ENCODE assay signal across 9 cellular contexts in the genomic region with DNA sequence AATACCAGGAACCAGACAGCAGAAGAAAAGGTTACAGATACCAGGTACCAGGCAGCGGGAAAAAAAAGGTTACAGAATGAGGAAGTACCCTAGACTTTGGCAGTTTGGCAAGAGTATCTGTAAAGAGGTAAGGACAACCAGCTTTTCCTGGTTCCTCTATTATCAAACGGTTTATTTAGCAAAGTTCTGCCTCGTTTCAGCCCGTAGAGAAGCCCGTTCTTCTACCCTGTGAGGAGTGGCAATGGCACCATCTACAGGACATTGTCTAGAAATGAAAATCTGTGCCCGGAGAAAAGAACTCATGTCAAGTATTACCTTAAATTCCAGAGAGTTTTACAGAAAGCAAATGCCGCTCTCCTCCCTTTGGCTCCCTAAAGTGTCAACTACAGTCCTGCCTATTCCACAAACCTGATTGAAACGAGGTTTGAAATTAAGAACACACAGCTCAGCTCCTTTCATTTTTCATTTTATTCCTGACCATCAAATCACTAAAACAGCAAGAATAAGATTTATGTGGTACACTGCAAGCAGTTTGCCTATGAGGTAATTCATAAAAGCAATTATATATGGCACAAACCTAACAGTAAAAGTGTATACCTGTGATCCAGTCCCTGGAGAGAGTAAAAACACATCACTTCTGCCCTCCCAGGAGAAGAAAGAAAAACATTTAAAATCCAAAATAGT.
A peak's percentile ranks its signal among the peaks of the same experiment; 100 is the strongest.
DNase-seq lines count a peak whose midpoint lies in the region; ATAC-seq and TF ChIP-seq lines count a peak whose summit lies in the region.
"Had no signal": no experiment of that assay in that cellular context is flagged by ENCODE, and none has a peak within 500 bp of the region (broad histone marks: within the 10 kb centered on the region; RNA-seq: fewer than 3 reads in every experiment).

No MANE protein-coding gene starts in this region.

- H3K4me3 ChIP-seq in adrenal gland: no peak overlapping the region

- peak; percentile 3 to 23 for DNase-seq in NCI-H2081 (lab: John Stamatoyannopoulos, UW)
- DNase-seq in NCI-H2081 treated with DMSO at 0.1 percent for 48 hours (lab: John Stamatoyannopoulos, UW): no peak
- peak; percentile 1 for DNase-seq in NCI-H2029 (lab: John Stamatoyannopoulos, UW)
- DNase-seq in adrenal gland: peak in 1 of 7 donors; percentile 17
- DNase-seq in iPS DF 4.7 (ENCODE audit: extremely low read depth, low spot score): peak; percentile 30
- DNase-seq in type B pancreatic cell (ENCODE audit: extremely low spot score, unreplicated experiment): no peak
- no peak for DNase-seq in NCI-H446 treated with DMSO at 0.1 percent for 48 hours (lab: John Stamatoyannopoulos, UW)

- no peak overlapping the region for H3K27ac ChIP-seq in adrenal gland

- H3K36me3 Mint-ChIP-seq in type B pancreatic cell: no peaks in the 10 kb centered on the region
- H3K36me3 Mint-ChIP-seq: CD4-positive, CD25-positive, alpha-beta regulatory T cell had no signal

- H3K4me3 Mint-ChIP-seq in type B pancreatic cell: no peak overlapping the region
- H3K4me3 Mint-ChIP-seq: CD4-positive, CD25-positive, alpha-beta regulatory T cell had no signal

- H3K4me1 Mint-ChIP-seq in type B pancreatic cell (ENCODE audit: unreplicated experiment): peaks cover 7% of the 10 kb centered on the region

- H3K27ac Mint-ChIP-seq in type B pancreatic cell: no peak overlapping the region

- intact Hi-C loops in adrenal gland (cut with DNase I): loop anchor here in 1 of 2 donors (10.0 kb wide), 1 partner anchor 554 kb away; no protein-coding TSS in a partner anchor

- H3K9me3 ChIP-seq in adrenal gland (replicated peaks in 1 of 3): no peaks in the 10 kb centered on the region

- H3K9me3 Mint-ChIP-seq in type B pancreatic cell: no peaks in the 10 kb centered on the region
- H3K9me3 Mint-ChIP-seq: CD4-positive, CD25-positive, alpha-beta regulatory T cell had no signal

- peaks cover 10% of the 10 kb centered on the region for H3K27me3 Mint-ChIP-seq in type B pancreatic cell

- WGBS in adrenal gland, 4 donors: 4 to 9% (median 6%) methylated on average over 8 of the region's 8 CpGs

- no peak for ATAC-seq in GM21723 (IDR thresholded peaks at IDR 0.05; ENCODE audit: unreplicated experiment)

- no peaks in the 10 kb centered on the region for H3K4me1 ChIP-seq in adrenal gland (replicated peaks in 1 of 2)

- H3K36me3 ChIP-seq in adrenal gland (replicated peaks in 1 of 2): no peaks in the 10 kb centered on the region

- TF ChIP-seq CTCF in adrenal gland (IDR thresholded peaks at IDR 0.05): peak; percentile 10 to 47 (median 32)
- peak; percentile 82 for TF ChIP-seq CTCF in type B pancreatic cell (conservative IDR thresholded peaks at IDR 0.05)

- TF ChIP-seq POLR2A in adrenal gland (IDR thresholded peaks at IDR 0.05): no peak

- no peaks in the 10 kb centered on the region for H3K27me3 ChIP-seq in adrenal gland

Comparison
In these comparisons a context has a peak if more than half of its experiments do, and no peak if none do; other contexts are left out.
1. DNase-seq: peak in NCI-H2081 (2 of 2), NCI-H2029 (single experiment) and iPS DF 4.7 (single experiment); none in NCI-H2081 treated with DMSO at 0.1 percent for 48 hours (single experiment), type B pancreatic cell (single experiment) and NCI-H446 treated with DMSO at 0.1 percent for 48 hours (single experiment).